Comparison of ENCODE assay signal across 9 cellular contexts in the genomic region with DNA sequence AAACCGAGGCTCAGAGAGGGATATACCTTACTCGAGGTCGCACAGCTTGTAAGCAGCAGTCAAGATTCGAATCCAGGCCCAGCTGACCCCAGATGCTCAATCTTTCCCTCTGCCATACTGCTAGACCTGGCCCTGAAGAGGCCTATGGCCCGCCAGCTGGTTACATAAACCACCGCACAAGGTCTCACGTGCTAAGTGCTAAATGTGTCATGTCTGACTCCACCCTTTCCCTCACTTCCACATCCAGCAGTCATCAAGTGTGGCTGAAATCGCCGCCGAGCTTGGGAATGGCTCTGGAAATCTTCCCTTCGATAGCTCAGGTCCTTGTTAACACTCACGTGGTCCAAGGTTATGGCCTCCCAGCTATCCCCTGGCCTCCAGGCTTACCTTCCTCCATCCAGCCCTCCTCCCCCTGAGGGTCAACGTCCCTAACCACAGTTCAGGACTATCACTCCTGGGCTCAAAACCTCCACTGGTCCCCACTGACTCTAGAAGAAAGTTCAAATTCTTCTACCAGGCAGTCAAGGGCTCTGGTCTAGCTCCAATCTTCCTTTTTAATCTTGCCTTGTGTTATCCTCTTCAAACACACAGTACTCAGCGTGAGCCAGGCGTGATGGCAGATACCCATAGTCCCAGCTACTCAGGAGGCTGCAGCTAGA. TPM values are rescaled to one million over a fixed set of nuclear protein-coding genes. Genes with fewer than 3 reads are reported as not detected.
A peak's percentile ranks its signal among the peaks of the same experiment; 100 is the strongest.
DNase-seq lines count a peak whose midpoint lies in the region; ATAC-seq lines count a peak whose summit lies in the region.
"Had no signal": no experiment of that assay in that cellular context is flagged by ENCODE, and none has a peak within 500 bp of the region (broad histone marks: within the 10 kb centered on the region; RNA-seq: fewer than 3 reads in every experiment).

No MANE protein-coding gene starts in this region.

- H3K4me1 ChIP-seq in skeletal muscle satellite cell (ENCODE audit: control insufficient read depth, insufficient read depth, low read length): peaks cover 40% of the 10 kb centered on the region

- H3K27me3 Mint-ChIP-seq in activated naive CD8-positive, alpha-beta T cell: no peaks in the 10 kb centered on the region

- H3K4me3 Mint-ChIP-seq in activated naive CD8-positive, alpha-beta T cell: peak overlapping the region; percentile 99

- ATAC-seq in HG03442 (IDR thresholded peaks at IDR 0.05; ENCODE audit: unreplicated experiment): no peak
- no peak for ATAC-seq in HG02763 (IDR thresholded peaks at IDR 0.05; ENCODE audit: unreplicated experiment)

- peak overlapping the region; percentile 95 for H3K27ac Mint-ChIP-seq in activated naive CD8-positive, alpha-beta T cell

- peaks cover 2% of the 10 kb centered on the region for H3K36me3 Mint-ChIP-seq in activated naive CD8-positive, alpha-beta T cell

- no peaks in the 10 kb centered on the region for H3K9me3 ChIP-seq in skeletal muscle satellite cell (replicated peaks; ENCODE audit: low read length)

- peak; percentile 70 for DNase-seq in GM03348 (ENCODE audit: low spot score)
- DNase-seq in cardiac septum (ENCODE audit: low spot score): peak; percentile 84
- no peak for DNase-seq in nucleus accumbens (lab: John Stamatoyannopoulos, UW)
- DNase-seq in cortex of kidney (lab: John Stamatoyannopoulos, UW): no peak

- H3K36me3 ChIP-seq in skeletal muscle satellite cell (ENCODE audit: insufficient read depth, low read length): peaks cover 5% of the 10 kb centered on the region

- no peaks in the 10 kb centered on the region for H3K9me3 Mint-ChIP-seq in activated naive CD8-positive, alpha-beta T cell (ENCODE audit: low read depth)

- H3K4me2 ChIP-seq in skeletal muscle satellite cell (ENCODE audit: low read length): peak overlapping the region; percentile 87

- H3K9ac ChIP-seq in skeletal muscle satellite cell (ENCODE audit: low read depth, low read length): no peak overlapping the region

- no peak overlapping the region for H3K4me3 ChIP-seq in skeletal muscle satellite cell (ENCODE audit: low read length)

- peaks cover 61% of the 10 kb centered on the region for H3K4me1 Mint-ChIP-seq in activated naive CD8-positive, alpha-beta T cell (ENCODE audit: low read depth)

- intact Hi-C loops in cardiac septum (cut with DNase I): loop anchor here (2.0 kb wide), 1 partner anchor 37 kb away; the partner anchor contains the start of gene FGF11

- H3K27me3 ChIP-seq in skeletal muscle satellite cell (ENCODE audit: control insufficient read depth, insufficient read depth, low read length): no peaks in the 10 kb centered on the region

RNA-seq across cellular contexts. Expression of gene ZBTB4, which starts 3.5 kb away (rescaled TPM):
- 69.4 TPM for total RNA-seq in cardiac septum
- 14.4 and 15.9 TPM in 2 replicates for total RNA-seq in skeletal muscle satellite cell (2012; rRNA removed)

RNA-seq across cellular contexts. Expression of gene SLC35G6, which starts 5.4 kb away (rescaled TPM):
- not detected for total RNA-seq in cardiac septum
- total RNA-seq in skeletal muscle satellite cell (2012; rRNA removed): not detected in 2 replicates
- total RNA-seq: liver had no signal

RNA-seq across cellular contexts. Expression of gene POLR2A, which starts 8.3 kb away (rescaled TPM):
- 56.4 TPM for total RNA-seq in cardiac septum
- total RNA-seq in skeletal muscle satellite cell (2012; rRNA removed): 81.4 and 83.4 TPM in 2 replicates

RNA-seq across cellular contexts. Expression of gene CHRNB1, which starts 31.0 kb away (rescaled TPM):
- total RNA-seq in cardiac septum: 9.9 TPM
- total RNA-seq in skeletal muscle satellite cell (2012; rRNA removed): 2.3 and 7.2 TPM in 2 replicates

RNA-seq across cellular contexts. Expression of gene FGF11, which starts 36.6 kb away (rescaled TPM):
- total RNA-seq in cardiac septum: 3.9 TPM
- total RNA-seq in skeletal muscle satellite cell (2012; rRNA removed): 0.25 and 2.4 TPM in 2 replicates

Comparison
In these comparisons a context has a peak if more than half of its experiments do, and no peak if none do; other contexts are left out.
1. DNase-seq: peak in GM03348 (single experiment) and cardiac septum (single experiment); none in nucleus accumbens (0 of 56) and cortex of kidney (single experiment).